Comparison of ENCODE assay signal across 33 cellular contexts in genomic region chr4:60187428-60187827, GRCh38.
"Had no signal": no experiment of that assay in that cellular context is flagged by ENCODE, and none has a peak within 500 bp of the region (broad histone marks: within the 10 kb centered on the region; RNA-seq: fewer than 3 reads in every experiment).

No MANE protein-coding gene starts in this region.

- H3K4me1 ChIP-seq: SJCRH30 had no signal

- H3K9me3 ChIP-seq: MG63 had no signal

- H3K36me3 ChIP-seq: MG63, SJCRH30 had no signal

- H3K27me3 ChIP-seq: MG63, SJCRH30 had no signal

- DNase-seq: MG63, NCI-H1048, NCI-H1092 treated with DMSO at 0.1 percent for 48 hours, NCI-H1105 treated with DMSO at 0.1 percent for 48 hours, NCI-H1417, NCI-H1436, NCI-H146, NCI-H1694, NCI-H187, NCI-H1930, NCI-H2029 treated with DMSO at 0.1 percent for 48 hours, NCI-H2081 treated with DMSO at 0.1 percent for 48 hours, NCI-H2107, NCI-H2171, NCI-H226, NCI-H446 treated with DMSO at 0.1 percent for 48 hours, NCI-H510A, NCI-H524, NCI-H526, NCI-H69, NCI-H748 treated with DMSO at 0.1 percent for 48 hours, NCI-H82, PC-9, SHP77, SIG-M5, SJCRH30, T-cell had no signal

- H2AFZ ChIP-seq: PC-9 had no signal

- H3K27ac ChIP-seq: PC-9, RWPE1, SJCRH30, SK-N-MC had no signal

- ATAC-seq: Panc1, Right ventricle myocardium inferior, SK-N-SH treated with all-trans-retinoic acid at 6 μM for 48 hours, T-cell had no signal

- FAIRE-seq: RCC 7860 had no signal

- H3K4me2 ChIP-seq: PC-9 had no signal

- H3K4me3 ChIP-seq: MG63, PC-9, SJCRH30, SK-N-MC had no signal
